In genomic region chr2:30276455-30276911, GRCh38 we compare ENCODE assay signal across 14 cellular contexts. TPM values are rescaled to one million over a fixed set of nuclear protein-coding genes. Genes with fewer than 3 reads are reported as not detected.
DNase-seq lines count a peak whose midpoint lies in the region; ATAC-seq lines count a peak whose summit lies in the region.
"Had no signal": no experiment of that assay in that cellular context is flagged by ENCODE, and none has a peak within 500 bp of the region (broad histone marks: within the 10 kb centered on the region; RNA-seq: fewer than 3 reads in every experiment).

No MANE protein-coding gene starts in this region.

- no peaks in the 10 kb centered on the region for H3K27me3 ChIP-seq in naive thymus-derived CD4-positive, alpha-beta T cell (ENCODE audit: control insufficient read depth in 2 of 2, insufficient read depth in 2 of 2, low read length in 2 of 2)
- H3K27me3 ChIP-seq: right lobe of liver, testis had no signal

- peaks cover 22% of the 10 kb centered on the region for H3K4me1 Mint-ChIP-seq in T-helper 1 cell treated with Interleukin-12 subunit alpha and Interleukin-12 subunit beta and Interleukin-4 antibody, amounts not matched to agents 30 μg/mL and 1 μg/mL, for 36 hours (ENCODE audit: low read depth)
- H3K4me1 Mint-ChIP-seq in naive thymus-derived CD4-positive, alpha-beta T cell = peaks cover 18 to 64% (median 39%) of the 10 kb centered on the region in 7 donors

- peaks cover 3% of the 10 kb centered on the region for H3K36me3 Mint-ChIP-seq in T-helper 1 cell treated with Interleukin-12 subunit alpha and Interleukin-12 subunit beta and Interleukin-4 antibody, amounts not matched to agents 30 μg/mL and 1 μg/mL, for 36 hours (ENCODE audit: low read depth)
- H3K36me3 Mint-ChIP-seq in naive thymus-derived CD4-positive, alpha-beta T cell = peaks cover 0 to 7% (median 0%) of the 10 kb centered on the region in 5 donors

- intact Hi-C loops in naive thymus-derived CD4-positive, alpha-beta T cell (cut with micrococcal nuclease) = no loop called here

- no peak overlapping the region for H3K27ac ChIP-seq in naive thymus-derived CD4-positive, alpha-beta T cell (ENCODE audit: low read depth, low read length)
- H3K27ac ChIP-seq: 22Rv1, HL-60, right lobe of liver, testis had no signal

- H3K4me3 ChIP-seq in naive thymus-derived CD4-positive, alpha-beta T cell (ENCODE audit: low read length) = no peak overlapping the region
- H3K4me3 ChIP-seq: right lobe of liver, testis had no signal

- peak overlapping the region; percentile 28 for H3K27ac Mint-ChIP-seq in T-helper 1 cell treated with Interleukin-12 subunit alpha and Interleukin-12 subunit beta and Interleukin-4 antibody, amounts not matched to agents 30 μg/mL and 1 μg/mL, for 36 hours
- H3K27ac Mint-ChIP-seq in naive thymus-derived CD4-positive, alpha-beta T cell = peak overlapping the region in 3 of 9 donors; percentile 30 to 81 (median 59)

- no peak for DNase-seq in T-helper 1 cell
- peak; percentile 45 to 55 for DNase-seq in activated T-cell treated with anti-CD3 and anti-CD28 coated beads, Interleukin-2, amount 50 U/mL, for 48 hours
- DNase-seq in naive thymus-derived CD4-positive, alpha-beta T cell = peak in 1 of 9 donors; percentile 44
- no peak for DNase-seq in DMS114 treated with DMSO at 0.1 percent for 48 hours (lab: John Stamatoyannopoulos, UW; ENCODE audit: unreplicated experiment)
- DNase-seq: activated CD4-positive, CD25-positive, alpha-beta regulatory T cell; left cardiac atrium; right lobe of liver; testis had no signal

- H3K27me3 Mint-ChIP-seq in T-helper 1 cell treated with Interleukin-12 subunit alpha and Interleukin-12 subunit beta and Interleukin-4 antibody, amounts not matched to agents 30 μg/mL and 1 μg/mL, for 36 hours (ENCODE audit: low read depth) = peaks cover 4% of the 10 kb centered on the region
- H3K27me3 Mint-ChIP-seq in naive thymus-derived CD4-positive, alpha-beta T cell = no peaks in the 10 kb centered on the region

- ATAC-seq in GM19025 (IDR thresholded peaks at IDR 0.05; ENCODE audit: low read depth, unreplicated experiment) = peak; percentile 60
- ATAC-seq in naive thymus-derived CD4-positive, alpha-beta T cell = peak; percentile 34
- ATAC-seq in GM19452 (IDR thresholded peaks at IDR 0.05; ENCODE audit: unreplicated experiment) = no peak
- ATAC-seq in GM18861 (IDR thresholded peaks at IDR 0.05; ENCODE audit: unreplicated experiment) = no peak
- ATAC-seq: right lobe of liver had no signal

- H3K9me3 Mint-ChIP-seq in T-helper 1 cell treated with Interleukin-12 subunit alpha and Interleukin-12 subunit beta and Interleukin-4 antibody, amounts not matched to agents 30 μg/mL and 1 μg/mL, for 36 hours = no peaks in the 10 kb centered on the region
- H3K9me3 Mint-ChIP-seq in naive thymus-derived CD4-positive, alpha-beta T cell = peaks cover 0 to 1% (median 0%) of the 10 kb centered on the region in 11 donors

- H3K36me3 ChIP-seq in naive thymus-derived CD4-positive, alpha-beta T cell (ENCODE audit: control insufficient read depth in 2 of 3, insufficient read depth in 3 of 3, low read length in 3 of 3) = no peaks in the 10 kb centered on the region
- H3K36me3 ChIP-seq: right lobe of liver had no signal

- no peaks in the 10 kb centered on the region for H3K9me3 ChIP-seq in naive thymus-derived CD4-positive, alpha-beta T cell (ENCODE audit: control insufficient read depth in 2 of 3, low read length in 3 of 3)
- H3K9me3 ChIP-seq: right lobe of liver, testis had no signal

- H3K4me3 Mint-ChIP-seq in T-helper 1 cell treated with Interleukin-12 subunit alpha and Interleukin-12 subunit beta and Interleukin-4 antibody, amounts not matched to agents 30 μg/mL and 1 μg/mL, for 36 hours = no peak overlapping the region
- H3K4me3 Mint-ChIP-seq in naive thymus-derived CD4-positive, alpha-beta T cell = no peak overlapping the region

- no peaks in the 10 kb centered on the region for H3K4me1 ChIP-seq in naive thymus-derived CD4-positive, alpha-beta T cell (ENCODE audit: control insufficient read depth in 2 of 2, insufficient read depth in 2 of 2, low read length in 2 of 2)
- H3K4me1 ChIP-seq: testis had no signal

- CTCF ChIA-PET in naive thymus-derived CD4-positive, alpha-beta T cell (lab: Charles Lee) = interaction anchor here (0.6 to 1.4 kb wide), 3 partner anchors 21 to 218 kb away, joined by 3 read pairs; no protein-coding TSS in a partner anchor

- POLR2A ChIA-PET in naive thymus-derived CD4-positive, alpha-beta T cell (lab: Charles Lee) = interaction anchor here (0.9 to 42.6 kb wide), 3 partner anchors 9 to 58 kb away, joined by 3 to 901 read pairs (median 5); partner anchors contain the start of gene LBH

RNA-seq across cellular contexts. Expression of gene LBH, which starts 45.1 kb away (rescaled TPM):
- 100 to 1,000 TPM; 146 to 517 (median 192) TPM for total RNA-seq in naive thymus-derived CD4-positive, alpha-beta T cell
- 100 to 1,000 TPM; 269 to 292 TPM for polyA plus RNA-seq in naive thymus-derived CD4-positive, alpha-beta T cell

Comparison
In these comparisons a context has a peak if more than half of its experiments do, and no peak if none do; other contexts are left out.
1. DNase-seq: peak in activated T-cell treated with anti-CD3 and anti-CD28 coated beads, Interleukin-2, amount 50 U/mL, for 48 hours (2 of 2); none in T-helper 1 cell (0 of 5) and DMS114 treated with DMSO at 0.1 percent for 48 hours (single experiment).
2. ATAC-seq: peak in GM19025 (single experiment) and naive thymus-derived CD4-positive, alpha-beta T cell (single experiment); none in GM19452 (single experiment) and GM18861 (single experiment).